In genomic region chr15:99963096-99963825, GRCh38 we compare ENCODE assay signal across 1 cellular context.
A peak's percentile ranks its signal among the peaks of the same experiment; 100 is the strongest.
TF ChIP-seq lines count a peak whose summit lies in the region.

No MANE protein-coding gene starts in this region.

TF ChIP-seq in HepG2, 621 proteins besides CTCF, POLR2A, EP300 and RAD21:
- TF ChIP-seq ZBTB40 (IDR thresholded peaks at IDR 0.05) (no peak), ZBTB40 (CRISPR knock-in tag; IDR thresholded peaks at IDR 0.05) (no peak), CEBPB (IDR thresholded peaks at IDR 0.05; ENCODE audit: borderline replicate concordance, low read depth, low read length) (peak; percentile 70; the same call in 1 of the 2 replicates)
TF ChIP-seq in HepG2: peak in this region for 1.
